ENCODE assay signal across 21 cellular contexts in the genomic region with DNA sequence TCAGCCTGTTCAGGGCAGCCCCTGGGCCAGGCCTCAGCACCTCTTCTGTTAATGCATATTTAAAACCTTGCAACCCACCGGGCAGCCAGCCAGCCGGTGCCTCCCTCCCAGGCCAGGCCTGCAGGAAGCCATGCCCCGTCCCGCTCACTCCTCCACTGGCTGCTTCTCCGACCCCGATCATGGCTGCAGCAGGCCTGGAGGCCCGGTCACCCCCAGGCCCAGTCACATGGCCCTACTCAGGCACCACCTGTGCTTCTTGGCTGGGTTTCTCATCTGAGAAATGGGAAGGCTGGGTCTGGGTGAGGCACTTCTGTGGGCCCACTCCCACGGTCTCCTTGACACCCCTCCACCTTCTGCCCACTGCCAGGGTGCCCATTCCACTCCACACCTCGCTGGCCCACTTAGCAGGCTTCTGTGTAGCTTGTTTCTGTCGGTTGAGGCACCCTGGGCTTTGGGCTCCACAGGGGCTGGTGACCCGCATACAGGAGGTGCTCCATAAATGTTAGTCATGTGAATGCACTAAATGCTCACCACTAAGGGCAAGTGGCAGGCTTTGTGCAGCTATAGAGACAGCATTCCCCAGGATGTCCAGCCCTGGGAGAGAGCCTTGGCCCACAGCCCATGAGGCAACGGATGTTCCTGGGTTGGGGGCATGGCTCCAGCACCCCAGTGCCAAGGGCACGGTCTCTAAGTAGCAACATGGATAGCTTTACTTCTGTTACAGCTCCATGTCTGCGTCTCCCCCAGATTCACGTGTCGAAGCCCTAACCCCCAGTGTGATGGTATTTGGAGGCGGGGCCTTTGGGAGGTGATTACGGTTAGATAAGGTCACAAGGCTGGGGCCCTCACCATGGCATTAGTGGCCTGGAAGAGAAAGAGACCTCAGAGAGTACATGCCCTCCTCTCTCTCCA.
"Had no signal": no experiment of that assay in that cellular context is flagged by ENCODE, and none has a peak within 500 bp of the region (broad histone marks: within the 10 kb centered on the region; RNA-seq: fewer than 3 reads in every experiment).

No MANE protein-coding gene starts in this region.

- H3K9me3 ChIP-seq: ascending aorta, esophagus muscularis mucosa, heart left ventricle, thoracic aorta had no signal

- H3K27ac ChIP-seq: ascending aorta, esophagus muscularis mucosa, foreskin keratinocyte, heart left ventricle, neural progenitor cell, thoracic aorta, VCaP had no signal

- H3K4me1 ChIP-seq: ascending aorta, esophagus muscularis mucosa, foreskin keratinocyte, heart left ventricle, neural progenitor cell had no signal

- H3K27ac Mint-ChIP-seq: activated naive CD8-positive, alpha-beta T cell had no signal

- H3K4me2 ChIP-seq: neural progenitor cell had no signal

- H3K4me3 ChIP-seq: ascending aorta, esophagus muscularis mucosa, heart left ventricle, neural progenitor cell, thoracic aorta had no signal

- H3K27me3 ChIP-seq: ascending aorta, esophagus muscularis mucosa, foreskin keratinocyte, heart left ventricle, neural progenitor cell had no signal

- H3K9me3 Mint-ChIP-seq: naive thymus-derived CD4-positive, alpha-beta T cell; neural progenitor cell had no signal

- H3K36me3 Mint-ChIP-seq: activated naive CD8-positive, alpha-beta T cell; naive thymus-derived CD4-positive, alpha-beta T cell; neural progenitor cell had no signal

- DNase-seq: activated CD4-positive, alpha-beta T cell treated with anti-CD3 and anti-CD28 coated beads for 48 hours; activated CD4-positive, alpha-beta T cell treated with anti-CD3 and anti-CD28 coated beads, Interleukin-2, amount 50 U/mL, for 48 hours; activated CD8-positive, alpha-beta memory T cell treated with anti-CD3 and anti-CD28 coated beads for 24 hours; activated effector memory CD4-positive, alpha-beta T cell treated with Interleukin-2 at 50 U/mL for 16 hours; activated naive CD4-positive, alpha-beta T cell treated with Interleukin-2 at 50 U/mL for 16 hours; caudate nucleus; foreskin keratinocyte; heart left ventricle; hypothalamus; midbrain; naive thymus-derived CD4-positive, alpha-beta T cell; right cardiac atrium; stimulated activated CD4-positive, alpha-beta T cell treated with anti-CD3 and anti-CD28 coated beads, Interleukin-2, amount 100 ng/mL, for 48 hours; stimulated activated naive CD8-positive, alpha-beta T cell treated with anti-CD3 and anti-CD28 coated beads, Interleukin-15, Interleukin-2, amounts not matched to agents 100 U/mL and 50 U/mL, for 24 hours had no signal

- H3K9ac ChIP-seq: neural progenitor cell had no signal

- H3K36me3 ChIP-seq: ascending aorta, esophagus muscularis mucosa, heart left ventricle, neural progenitor cell, thoracic aorta had no signal

- ATAC-seq: activated CD4-positive, CD25-positive, alpha-beta regulatory T cell treated with anti-CD3 and anti-CD28 coated beads, Interleukin-2, amount 50 U/mL, for 24 hours; foreskin keratinocyte; heart left ventricle; naive thymus-derived CD4-positive, alpha-beta T cell; right cardiac atrium; stimulated activated naive CD8-positive, alpha-beta T cell treated with anti-CD3 and anti-CD28 coated beads, Interleukin-15, Interleukin-2, amounts not matched to agents 100 U/mL and 50 U/mL, for 24 hours had no signal

- H3K4me3 Mint-ChIP-seq: activated naive CD8-positive, alpha-beta T cell; naive thymus-derived CD4-positive, alpha-beta T cell; neural progenitor cell had no signal

- H3K27me3 Mint-ChIP-seq: activated naive CD8-positive, alpha-beta T cell had no signal
